30 cellular contexts compared by ENCODE assay signal in the genomic region with DNA sequence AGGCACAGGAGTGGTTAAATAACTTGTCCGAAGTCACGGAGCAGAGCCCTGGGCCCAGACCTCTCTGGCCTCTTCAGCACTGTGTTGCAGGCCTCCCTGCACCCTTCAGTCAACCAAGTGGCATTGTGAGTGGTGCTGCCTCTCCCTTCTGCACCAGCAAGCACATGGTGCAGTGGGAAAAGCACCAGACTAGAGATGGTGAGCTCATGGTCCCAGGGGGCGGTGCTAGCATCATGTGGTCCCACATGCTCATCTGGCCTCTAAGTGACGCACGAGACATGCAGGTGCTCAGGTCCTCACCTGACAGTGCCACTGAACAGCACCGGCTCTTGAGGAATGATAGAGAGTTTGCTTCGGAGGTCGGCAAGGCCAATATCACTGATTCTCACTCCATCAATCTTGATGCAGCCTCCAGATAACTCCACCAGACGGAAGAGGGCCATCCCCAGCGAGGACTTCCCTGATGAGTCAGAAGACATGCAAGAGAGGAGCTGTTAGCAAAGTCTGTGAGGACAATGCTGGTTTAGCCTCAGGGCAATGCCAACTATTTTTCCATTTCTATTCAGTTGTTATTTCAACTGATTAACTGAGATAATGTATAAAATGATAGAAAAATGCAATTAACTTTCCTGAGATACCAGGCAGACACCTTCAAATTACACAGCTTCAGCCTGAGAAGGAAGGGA. TPM values are rescaled to one million over a fixed set of nuclear protein-coding genes. Genes with fewer than 3 reads are reported as not detected.
DNase-seq lines count a peak whose midpoint lies in the region; ATAC-seq and TF ChIP-seq lines count a peak whose summit lies in the region.
"Had no signal": no experiment of that assay in that cellular context is flagged by ENCODE, and none has a peak within 500 bp of the region (broad histone marks: within the 10 kb centered on the region; RNA-seq: fewer than 3 reads in every experiment).

No MANE protein-coding gene starts in this region.

- intact Hi-C loops in lower leg skin (cut with DNase I; ENCODE audit: low total_unique reads): no loop called here

- H3K4me1 Mint-ChIP-seq in nephron progenitor cell: no peaks in the 10 kb centered on the region
- no peaks in the 10 kb centered on the region for H3K4me1 Mint-ChIP-seq in activated CD4-positive, alpha-beta memory T cell treated with anti-CD3 and anti-CD28 coated beads, Interleukin-2, amount 10 ng/mL, durations not matched to agents 7 days and 5 days
- H3K4me1 Mint-ChIP-seq: activated CD4-positive, alpha-beta T cell treated with anti-CD3 and anti-CD28 coated beads, Interleukin-2, amount 10 ng/mL, durations not matched to agents 7 days and 5 days had no signal

- ATAC-seq in GM21529 (IDR thresholded peaks at IDR 0.05; ENCODE audit: unreplicated experiment): peak; percentile 47
- no peak for ATAC-seq in HG03196 (IDR thresholded peaks at IDR 0.05; ENCODE audit: unreplicated experiment)
- ATAC-seq: heart left ventricle, lower lobe of right lung, mucosa of descending colon, Panc1 had no signal

- no peaks in the 10 kb centered on the region for H3K4me1 ChIP-seq in adipocyte (ENCODE audit: control insufficient read depth, insufficient read depth, low read length)
- H3K4me1 ChIP-seq: lower lobe of right lung had no signal

- H3K27me3 Mint-ChIP-seq in nephron progenitor cell (ENCODE audit: low read depth, poor library complexity): peaks cover 2% of the 10 kb centered on the region
- H3K27me3 Mint-ChIP-seq in activated CD4-positive, alpha-beta memory T cell treated with anti-CD3 and anti-CD28 coated beads, Interleukin-2, amount 10 ng/mL, durations not matched to agents 7 days and 5 days: no peaks in the 10 kb centered on the region
- H3K27me3 Mint-ChIP-seq: activated CD4-positive, alpha-beta T cell treated with anti-CD3 and anti-CD28 coated beads, Interleukin-2, amount 10 ng/mL, durations not matched to agents 7 days and 5 days; activated T-cell treated with anti-CD3 and anti-CD28 coated beads, Interleukin-2, amount 50 U/mL, for 24 hours; dendritic cell treated with granulocyte-macrophage colony-stimulating factor and Interleukin-4, amounts not matched to agents 40 ng/mL and 50 ng/mL, for 4 days; stimulated activated naive B cell treated with anti-CD40 and anti-IgM and Interleukin-4, amounts not matched to agents 10 μg/mL and 1 μg/mL and 100 μg/mL, for 72 hours; type B pancreatic cell had no signal

- peaks cover 35% of the 10 kb centered on the region for H3K36me3 ChIP-seq in adipocyte (ENCODE audit: control insufficient read depth, insufficient read depth, low read length, severe bottlenecking)

- H3K4me3 ChIP-seq in adipocyte (ENCODE audit: low read length): no peak overlapping the region
- no peak overlapping the region for H3K4me3 ChIP-seq in lower leg skin (ENCODE audit: low read depth, poor library complexity, severe bottlenecking)
- H3K4me3 ChIP-seq: heart left ventricle, lower lobe of right lung, mucosa of descending colon had no signal

- DNase-seq in NCI-H2171 treated with DMSO at 0.1 percent for 48 hours (lab: John Stamatoyannopoulos, UW) (peak; percentile 18), NCI-H2171 (lab: John Stamatoyannopoulos, UW) (no peak), adipocyte (ENCODE audit: low read depth) (peak; percentile 38), nephron progenitor cell (no peak), lower leg skin (ENCODE audit: low spot score in 2 of 2) (no peak)
- DNase-seq in activated CD4-positive, alpha-beta memory T cell treated with anti-CD3 and anti-CD28 coated beads, Interleukin-2, amount 10 ng/mL, durations not matched to agents 7 days and 5 days: no peak
- DNase-seq: activated CD4-positive, alpha-beta T cell treated with anti-CD3 and anti-CD28 coated beads, Interleukin-2, amount 10 ng/mL, durations not matched to agents 7 days and 5 days; activated gamma-delta T cell treated with Interleukin-2 at 50 U/mL for 16 hours; activated T-cell treated with anti-CD3 and anti-CD28 coated beads, Interleukin-2, amount 50 U/mL, for 24 hours; C1 segment of cervical spinal cord; central memory CD4-positive, alpha-beta T cell; heart left ventricle; KG1; kidney glomerular epithelial cell; lower lobe of right lung; mucosa of descending colon; NCI-H1417 treated with DMSO at 0.1 percent for 48 hours; NCI-H2029 treated with DMSO at 0.1 percent for 48 hours; NCI-H226; NCI-H526 treated with DMSO at 0.1 percent for 48 hours; NK-92 treated with Interleukin-12 subunit alpha and Interleukin-12 subunit beta, amount 100 ng/mL, for 24 hours; SHP77 treated with DMSO at 0.1 percent for 48 hours; stimulated activated naive B cell treated with anti-CD40 and anti-IgM and Interleukin-4, amounts not matched to agents 10 μg/mL and 1 μg/mL and 100 μg/mL, for 72 hours; substantia nigra; SW 1271 had no signal

- no peaks in the 10 kb centered on the region for H3K27me3 ChIP-seq in adipocyte (replicated peaks; ENCODE audit: control insufficient read depth, insufficient read depth, low read length)
- H3K27me3 ChIP-seq: heart left ventricle had no signal

- H3K9me3 Mint-ChIP-seq in nephron progenitor cell: no peaks in the 10 kb centered on the region
- no peaks in the 10 kb centered on the region for H3K9me3 Mint-ChIP-seq in activated CD4-positive, alpha-beta memory T cell treated with anti-CD3 and anti-CD28 coated beads, Interleukin-2, amount 10 ng/mL, durations not matched to agents 7 days and 5 days
- H3K9me3 Mint-ChIP-seq: activated CD4-positive, alpha-beta T cell treated with anti-CD3 and anti-CD28 coated beads, Interleukin-2, amount 10 ng/mL, durations not matched to agents 7 days and 5 days; activated T-cell treated with anti-CD3 and anti-CD28 coated beads, Interleukin-2, amount 50 U/mL, for 24 hours; dendritic cell treated with granulocyte-macrophage colony-stimulating factor and Interleukin-4, amounts not matched to agents 40 ng/mL and 50 ng/mL, for 4 days; stimulated activated naive B cell treated with anti-CD40 and anti-IgM and Interleukin-4, amounts not matched to agents 10 μg/mL and 1 μg/mL and 100 μg/mL, for 72 hours; type B pancreatic cell had no signal

- no peaks in the 10 kb centered on the region for H3K9me3 ChIP-seq in adipocyte (ENCODE audit: control insufficient read depth, low read length)
- H3K9me3 ChIP-seq: heart left ventricle, lower lobe of right lung, mucosa of descending colon had no signal

- TF ChIP-seq CTCF in nephron progenitor cell (IDR thresholded peaks at IDR 0.05) (no peak), lower leg skin (IDR thresholded peaks at IDR 0.05) (no peak)

- H3K9ac ChIP-seq in adipocyte (ENCODE audit: low read length): no peak overlapping the region

- CTCF ChIA-PET in activated CD4-positive, alpha-beta memory T cell treated with anti-CD3 and anti-CD28 coated beads, Interleukin-2, amount 10 ng/mL, durations not matched to agents 7 days and 5 days (lab: Charles Lee): no interaction called here

- 91 to 92% methylated on average over 7 to 9 of the region's 10 CpGs for WGBS in lower leg skin, 2 donors

- H3K4me3 Mint-ChIP-seq in nephron progenitor cell: no peak overlapping the region
- H3K4me3 Mint-ChIP-seq in activated CD4-positive, alpha-beta memory T cell treated with anti-CD3 and anti-CD28 coated beads, Interleukin-2, amount 10 ng/mL, durations not matched to agents 7 days and 5 days: no peak overlapping the region
- H3K4me3 Mint-ChIP-seq: activated CD4-positive, alpha-beta T cell treated with anti-CD3 and anti-CD28 coated beads, Interleukin-2, amount 10 ng/mL, durations not matched to agents 7 days and 5 days; activated T-cell treated with anti-CD3 and anti-CD28 coated beads, Interleukin-2, amount 50 U/mL, for 24 hours; dendritic cell treated with granulocyte-macrophage colony-stimulating factor and Interleukin-4, amounts not matched to agents 40 ng/mL and 50 ng/mL, for 4 days; stimulated activated naive B cell treated with anti-CD40 and anti-IgM and Interleukin-4, amounts not matched to agents 10 μg/mL and 1 μg/mL and 100 μg/mL, for 72 hours; type B pancreatic cell had no signal

- no peak for TF ChIP-seq POLR2A in lower leg skin (IDR thresholded peaks at IDR 0.05)

- POLR2A ChIA-PET in activated CD4-positive, alpha-beta memory T cell treated with anti-CD3 and anti-CD28 coated beads, Interleukin-2, amount 10 ng/mL, durations not matched to agents 7 days and 5 days (lab: Charles Lee): no interaction called here

- peaks cover 53% of the 10 kb centered on the region for H3K36me3 Mint-ChIP-seq in nephron progenitor cell (ENCODE audit: low read depth)
- H3K36me3 Mint-ChIP-seq in activated CD4-positive, alpha-beta memory T cell treated with anti-CD3 and anti-CD28 coated beads, Interleukin-2, amount 10 ng/mL, durations not matched to agents 7 days and 5 days (ENCODE audit: low read depth): peaks cover 4% of the 10 kb centered on the region

- peak overlapping the region; percentile 54 for H3K27ac Mint-ChIP-seq in nephron progenitor cell
- no peak overlapping the region for H3K27ac Mint-ChIP-seq in activated CD4-positive, alpha-beta memory T cell treated with anti-CD3 and anti-CD28 coated beads, Interleukin-2, amount 10 ng/mL, durations not matched to agents 7 days and 5 days
- H3K27ac Mint-ChIP-seq: activated CD4-positive, alpha-beta T cell treated with anti-CD3 and anti-CD28 coated beads, Interleukin-2, amount 10 ng/mL, durations not matched to agents 7 days and 5 days; activated T-cell treated with anti-CD3 and anti-CD28 coated beads, Interleukin-2, amount 50 U/mL, for 24 hours; dendritic cell treated with granulocyte-macrophage colony-stimulating factor and Interleukin-4, amounts not matched to agents 40 ng/mL and 50 ng/mL, for 4 days; stimulated activated naive B cell treated with anti-CD40 and anti-IgM and Interleukin-4, amounts not matched to agents 10 μg/mL and 1 μg/mL and 100 μg/mL, for 72 hours; type B pancreatic cell had no signal

RNA-seq across cellular contexts. Expression of a gene that starts 53.1 kb away (rescaled TPM):
- total RNA-seq in lower leg skin: 10 to 100 TPM; 19.5 to 40.5 (median 22.3) TPM
- 10 to 100 TPM; 47.6 to 49.0 TPM for total RNA-seq in activated CD4-positive, alpha-beta memory T cell treated with anti-CD3 and anti-CD28 coated beads, Interleukin-2, amount 10 ng/mL, durations not matched to agents 7 days and 5 days

Comparison
In these comparisons a context has a peak if more than half of its experiments do, and no peak if none do; other contexts are left out.
1. DNase-seq: peak in NCI-H2171 treated with DMSO at 0.1 percent for 48 hours (single experiment) and adipocyte (single experiment); none in NCI-H2171 (single experiment), nephron progenitor cell (single experiment), lower leg skin (0 of 2) and activated CD4-positive, alpha-beta memory T cell treated with anti-CD3 and anti-CD28 coated beads, Interleukin-2, amount 10 ng/mL, durations not matched to agents 7 days and 5 days (single experiment).